Comparison of ENCODE assay signal across 8 cellular contexts in the genomic region with DNA sequence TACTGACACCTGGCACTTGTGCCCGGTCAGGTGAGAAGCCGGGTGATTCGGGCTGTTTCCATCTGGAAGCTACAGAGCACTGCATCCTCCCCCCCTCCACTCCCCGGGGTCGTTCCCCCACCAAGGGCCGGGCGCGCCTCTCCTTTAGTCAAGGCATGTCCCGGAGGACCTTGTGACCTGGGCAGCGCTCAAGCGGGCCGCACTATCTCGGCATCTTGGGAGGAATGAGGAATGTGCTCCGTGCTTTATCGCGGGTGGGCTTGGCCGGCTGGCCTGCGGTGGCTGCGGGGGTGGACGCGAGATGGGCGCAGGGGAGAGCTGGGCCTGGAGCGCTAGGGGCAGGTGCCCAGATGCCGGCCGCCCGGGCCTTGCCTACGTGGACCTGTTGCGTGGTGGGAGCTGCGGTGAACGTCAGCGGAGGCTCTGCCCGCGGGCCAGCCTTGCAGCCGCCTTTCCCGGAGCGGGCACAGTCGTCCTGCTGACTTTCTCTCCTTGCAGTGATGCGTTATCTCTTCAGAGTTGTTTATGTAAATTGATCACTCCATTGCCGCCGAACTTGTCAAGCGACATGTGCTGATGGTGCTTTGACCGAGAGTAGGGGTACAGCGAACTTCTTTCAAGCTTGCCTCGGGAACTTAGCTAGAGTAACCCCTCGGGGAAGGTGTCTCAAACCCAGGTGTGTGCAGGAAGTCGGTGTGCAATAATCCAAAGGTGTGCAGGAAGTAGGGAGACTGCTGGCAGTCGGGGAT. TPM values are rescaled to one million over a fixed set of nuclear protein-coding genes. Genes with fewer than 3 reads are reported as not detected.
A peak's percentile ranks its signal among the peaks of the same experiment; 100 is the strongest.
DNase-seq lines count a peak whose midpoint lies in the region; ATAC-seq and TF ChIP-seq lines count a peak whose summit lies in the region.

No MANE protein-coding gene starts in this region.

- H3K4me2 ChIP-seq in osteoblast (ENCODE audit: insufficient read depth, low read length): peak overlapping the region; percentile 95

- peaks cover 10% of the 10 kb centered on the region for H4K20me1 ChIP-seq in osteoblast (ENCODE audit: insufficient read depth, low read length)

- H2AFZ ChIP-seq in osteoblast (ENCODE audit: low read length): peak overlapping the region; percentile 93

- peaks cover 23% of the 10 kb centered on the region for H3K27me3 ChIP-seq in osteoblast (ENCODE audit: insufficient read depth, low read length)

- H3K36me3 ChIP-seq in osteoblast (ENCODE audit: insufficient read depth, low read length): no peaks in the 10 kb centered on the region

- H3K27ac ChIP-seq in C4-2B: peak overlapping the region; percentile 61
- H3K27ac ChIP-seq in osteoblast (ENCODE audit: low read depth, low read length): no peak overlapping the region

- peaks cover 23% of the 10 kb centered on the region for H3K79me2 ChIP-seq in osteoblast (ENCODE audit: insufficient read depth, low read length)

- peaks cover 26% of the 10 kb centered on the region for H3K4me1 ChIP-seq in osteoblast (ENCODE audit: insufficient read depth, low read length)

- no peaks in the 10 kb centered on the region for H3K9me3 ChIP-seq in osteoblast (ENCODE audit: low read depth, low read length)

- TF ChIP-seq CTCF in C4-2B (conservative IDR thresholded peaks at IDR 0.05) (no peak), LNCaP clone FGC (IDR thresholded peaks at IDR 0.05; ENCODE audit: control insufficient read depth, extremely low read depth, insufficient read depth) (no peak), osteoblast (IDR thresholded peaks at IDR 0.05; ENCODE audit: extremely low read depth, low read depth, low read length) (no peak)

- H3K27ac Mint-ChIP-seq in activated T-helper 17 cell treated with anti-CD3 and anti-CD28 coated beads, Interleukin-2, amount 50 U/mL, for 72 hours: peak overlapping the region; percentile 60

- H3K9me3 Mint-ChIP-seq in activated T-helper 17 cell treated with anti-CD3 and anti-CD28 coated beads, Interleukin-2, amount 50 U/mL, for 72 hours: no peaks in the 10 kb centered on the region

- peak overlapping the region; percentile 90 for H3K4me3 Mint-ChIP-seq in activated T-helper 17 cell treated with anti-CD3 and anti-CD28 coated beads, Interleukin-2, amount 50 U/mL, for 72 hours

- H3K36me3 Mint-ChIP-seq in activated T-helper 17 cell treated with anti-CD3 and anti-CD28 coated beads, Interleukin-2, amount 50 U/mL, for 72 hours (ENCODE audit: low read depth): no peaks in the 10 kb centered on the region

- H3K4me1 Mint-ChIP-seq in activated T-helper 17 cell treated with anti-CD3 and anti-CD28 coated beads, Interleukin-2, amount 50 U/mL, for 72 hours: peaks cover 12% of the 10 kb centered on the region

- no peak for ATAC-seq in activated T-helper 17 cell treated with anti-CD3 and anti-CD28 coated beads, Interleukin-2, amount 50 U/mL, for 72 hours (replicated peaks)
- ATAC-seq in HG03135 (IDR thresholded peaks at IDR 0.05; ENCODE audit: unreplicated experiment): no peak
- no peak for ATAC-seq in GM18868 (IDR thresholded peaks at IDR 0.05; ENCODE audit: unreplicated experiment)

- no peak for DNase-seq in LNCaP clone FGC (ENCODE audit: low read depth)
- peak; percentile 43 for DNase-seq in glomerular visceral epithelial cell (ENCODE audit: extremely low spot score)
- DNase-seq in osteoblast (ENCODE audit: insufficient read length, low spot score, missing footprints): peak; percentile 62
- DNase-seq in NCI-H128 (lab: John Stamatoyannopoulos, UW; ENCODE audit: unreplicated experiment): no peak

- H3K4me3 ChIP-seq in LNCaP clone FGC (ENCODE audit: low read depth, low read length) (peak overlapping the region; percentile 82), osteoblast (ENCODE audit: insufficient read depth, low read length) (peak overlapping the region; percentile 83)

- H3K27me3 Mint-ChIP-seq in activated T-helper 17 cell treated with anti-CD3 and anti-CD28 coated beads, Interleukin-2, amount 50 U/mL, for 72 hours: peaks cover 3% of the 10 kb centered on the region

RNA-seq across cellular contexts. Expression of a gene that starts 1.1 kb away (rescaled TPM):
- total RNA-seq in activated T-helper 17 cell treated with anti-CD3 and anti-CD28 coated beads, Interleukin-2, amount 50 U/mL, for 72 hours: 1 to 10 TPM; 1.7 to 2.2 TPM
- 7.2 and 8.0 TPM in 2 replicates for total RNA-seq in osteoblast

Comparison
In these comparisons a context has a peak if more than half of its experiments do, and no peak if none do; other contexts are left out.
1. DNase-seq: peak in glomerular visceral epithelial cell (single experiment) and osteoblast (single experiment); none in LNCaP clone FGC (single experiment) and NCI-H128 (single experiment).